Comparison of ENCODE assay signal across 11 cellular contexts in genomic region chr3:72018339-72018984, GRCh38.
A peak's percentile ranks its signal among the peaks of the same experiment; 100 is the strongest.
DNase-seq lines count a peak whose midpoint lies in the region; ATAC-seq and TF ChIP-seq lines count a peak whose summit lies in the region.
"Had no signal": no experiment of that assay in that cellular context is flagged by ENCODE, and none has a peak within 500 bp of the region (broad histone marks: within the 10 kb centered on the region; RNA-seq: fewer than 3 reads in every experiment).

No MANE protein-coding gene starts in this region.

- no peak overlapping the region for H3K9ac ChIP-seq in GM23248
- no peak overlapping the region for H3K9ac ChIP-seq in endodermal cell (ENCODE audit: extremely low read depth, low read length, poor library complexity, severe bottlenecking)
- no peak overlapping the region for H3K9ac ChIP-seq in neural progenitor cell

- H3K9me3 ChIP-seq in GM23248 (ENCODE audit: low read depth) (no peaks in the 10 kb centered on the region), MG63 (no peaks in the 10 kb centered on the region), endodermal cell (ENCODE audit: control insufficient read depth, low read length) (peaks cover 26% of the 10 kb centered on the region), neural progenitor cell (ENCODE audit: low read depth) (no peaks in the 10 kb centered on the region)

- H3K36me3 Mint-ChIP-seq in endodermal cell (ENCODE audit: low read depth): peaks cover 25% of the 10 kb centered on the region
- H3K36me3 Mint-ChIP-seq in neural progenitor cell: no peaks in the 10 kb centered on the region

- ATAC-seq in GM21423 (IDR thresholded peaks at IDR 0.05; ENCODE audit: unreplicated experiment): no peak

- H3K9me2 ChIP-seq in GM23248 (ENCODE audit: insufficient read depth): no peaks in the 10 kb centered on the region

- H3K9me3 Mint-ChIP-seq in endodermal cell (peaks cover 11% of the 10 kb centered on the region), neural progenitor cell (peaks cover 1% of the 10 kb centered on the region)
- H3K9me3 Mint-ChIP-seq: central memory CD8-positive, alpha-beta T cell had no signal

- no peak for TF ChIP-seq CTCF in endodermal cell (conservative IDR thresholded peaks at IDR 0.05)
- TF ChIP-seq CTCF in neural progenitor cell (IDR thresholded peaks at IDR 0.05): no peak

- peaks cover 15% of the 10 kb centered on the region for H3K4me1 ChIP-seq in GM23248 (ENCODE audit: insufficient read depth)
- peaks cover 4% of the 10 kb centered on the region for H3K4me1 ChIP-seq in endodermal cell (ENCODE audit: control insufficient read depth, insufficient read depth, low read length)
- H3K4me1 ChIP-seq in neural progenitor cell: no peaks in the 10 kb centered on the region

- DNase-seq in GM23248: peak; percentile 59
- DNase-seq in MG63: peak; percentile 47
- peak; percentile 60 for DNase-seq in endodermal cell
- peak; percentile 31 for DNase-seq in neural progenitor cell (ENCODE audit: low spot score)
- DNase-seq in NCI-H345 treated with DMSO at 0.1 percent for 48 hours (lab: John Stamatoyannopoulos, UW; ENCODE audit: unreplicated experiment): no peak
- no peak for DNase-seq in posterior cingulate gyrus
- DNase-seq: H7, NCI-H2029, T-helper 1 cell had no signal

- in situ Hi-C loops in GM23248 (cut with MboI): no loop called here

- H3K36me3 ChIP-seq in GM23248 (ENCODE audit: low read depth) (no peaks in the 10 kb centered on the region), MG63 (no peaks in the 10 kb centered on the region), endodermal cell (ENCODE audit: control insufficient read depth, insufficient read depth, low read length) (no peaks in the 10 kb centered on the region), neural progenitor cell (no peaks in the 10 kb centered on the region)

- H3K4me1 Mint-ChIP-seq in endodermal cell (peaks cover 35% of the 10 kb centered on the region), neural progenitor cell (peaks cover 13% of the 10 kb centered on the region)
- H3K4me1 Mint-ChIP-seq: central memory CD8-positive, alpha-beta T cell had no signal

- no peaks in the 10 kb centered on the region for H4K20me1 ChIP-seq in GM23248 (ENCODE audit: insufficient read depth)
- no peaks in the 10 kb centered on the region for H4K20me1 ChIP-seq in neural progenitor cell (ENCODE audit: low read depth)

- no peak overlapping the region for H3K4me3 ChIP-seq in GM23248
- H3K4me3 ChIP-seq in MG63: no peak overlapping the region
- no peak overlapping the region for H3K4me3 ChIP-seq in endodermal cell (ENCODE audit: low read length)
- H3K4me3 ChIP-seq in neural progenitor cell: no peak overlapping the region

- H3K27me3 Mint-ChIP-seq in endodermal cell (ENCODE audit: insufficient read depth): no peaks in the 10 kb centered on the region
- H3K27me3 Mint-ChIP-seq in neural progenitor cell (ENCODE audit: insufficient read depth, low read depth): peaks cover 4% of the 10 kb centered on the region
- H3K27me3 Mint-ChIP-seq: central memory CD8-positive, alpha-beta T cell had no signal

- H3K4me2 ChIP-seq in GM23248 (ENCODE audit: unreplicated experiment): peak overlapping the region; percentile 34
- H3K4me2 ChIP-seq in neural progenitor cell: no peak overlapping the region

- H3K27ac Mint-ChIP-seq in endodermal cell (peak overlapping the region; percentile 94), neural progenitor cell (no peak overlapping the region)

- H3K27ac ChIP-seq in GM23248 (0 out of 2 replicates have a peak overlapping the region, but pooled peaks have one; percentile 13), endodermal cell (ENCODE audit: low read depth, low read length) (peak overlapping the region; percentile 41), neural progenitor cell (no peak overlapping the region)

- intact Hi-C loops in posterior cingulate gyrus (cut with DNase I): no loop called here

- H3K27me3 ChIP-seq in GM23248 (replicated peaks; ENCODE audit: insufficient read depth) (no peaks in the 10 kb centered on the region), MG63 (no peaks in the 10 kb centered on the region), endodermal cell (ENCODE audit: control insufficient read depth, insufficient read depth, low read length, poor library complexity, severe bottlenecking) (no peaks in the 10 kb centered on the region), neural progenitor cell (no peaks in the 10 kb centered on the region)

- peak overlapping the region; percentile 20; the same call in 1 of the 2 replicates for H2AFZ ChIP-seq in GM23248
- H2AFZ ChIP-seq in neural progenitor cell (replicated peaks): no peak overlapping the region

- 73 to 75% methylated on average over 5 of the region's 5 CpGs for WGBS in GM23248 (ENCODE audit: low coverage in 1 of 2, low lambda C conversion rate in 2 of 2, missing lambda C conversion rate in 2 of 2), 2 experiments
- 78 to 82% methylated on average over 5 of the region's 5 CpGs for WGBS in endodermal cell (ENCODE audit: insufficient coverage in 1 of 2, insufficient read length in 1 of 2), 2 experiments

- H3K4me3 Mint-ChIP-seq in endodermal cell (no peak overlapping the region), neural progenitor cell (no peak overlapping the region)
- H3K4me3 Mint-ChIP-seq: central memory CD8-positive, alpha-beta T cell had no signal

- H3F3A ChIP-seq in GM23248 (ENCODE audit: insufficient read depth): no peaks in the 10 kb centered on the region
- H3F3A ChIP-seq in neural progenitor cell (ENCODE audit: low read depth): no peaks in the 10 kb centered on the region

- H3K79me2 ChIP-seq in GM23248 (ENCODE audit: insufficient read depth): no peaks in the 10 kb centered on the region
- H3K79me2 ChIP-seq in neural progenitor cell (ENCODE audit: low read depth): no peaks in the 10 kb centered on the region

Comparison
In these comparisons a context has a peak if more than half of its experiments do, and no peak if none do; other contexts are left out.
1. DNase-seq: peak in GM23248 (single experiment), MG63 (single experiment), endodermal cell (single experiment) and neural progenitor cell (single experiment); none in NCI-H345 treated with DMSO at 0.1 percent for 48 hours (single experiment) and posterior cingulate gyrus (0 of 10).